ENCODE assay signal across 9 cellular contexts in the genomic region with DNA sequence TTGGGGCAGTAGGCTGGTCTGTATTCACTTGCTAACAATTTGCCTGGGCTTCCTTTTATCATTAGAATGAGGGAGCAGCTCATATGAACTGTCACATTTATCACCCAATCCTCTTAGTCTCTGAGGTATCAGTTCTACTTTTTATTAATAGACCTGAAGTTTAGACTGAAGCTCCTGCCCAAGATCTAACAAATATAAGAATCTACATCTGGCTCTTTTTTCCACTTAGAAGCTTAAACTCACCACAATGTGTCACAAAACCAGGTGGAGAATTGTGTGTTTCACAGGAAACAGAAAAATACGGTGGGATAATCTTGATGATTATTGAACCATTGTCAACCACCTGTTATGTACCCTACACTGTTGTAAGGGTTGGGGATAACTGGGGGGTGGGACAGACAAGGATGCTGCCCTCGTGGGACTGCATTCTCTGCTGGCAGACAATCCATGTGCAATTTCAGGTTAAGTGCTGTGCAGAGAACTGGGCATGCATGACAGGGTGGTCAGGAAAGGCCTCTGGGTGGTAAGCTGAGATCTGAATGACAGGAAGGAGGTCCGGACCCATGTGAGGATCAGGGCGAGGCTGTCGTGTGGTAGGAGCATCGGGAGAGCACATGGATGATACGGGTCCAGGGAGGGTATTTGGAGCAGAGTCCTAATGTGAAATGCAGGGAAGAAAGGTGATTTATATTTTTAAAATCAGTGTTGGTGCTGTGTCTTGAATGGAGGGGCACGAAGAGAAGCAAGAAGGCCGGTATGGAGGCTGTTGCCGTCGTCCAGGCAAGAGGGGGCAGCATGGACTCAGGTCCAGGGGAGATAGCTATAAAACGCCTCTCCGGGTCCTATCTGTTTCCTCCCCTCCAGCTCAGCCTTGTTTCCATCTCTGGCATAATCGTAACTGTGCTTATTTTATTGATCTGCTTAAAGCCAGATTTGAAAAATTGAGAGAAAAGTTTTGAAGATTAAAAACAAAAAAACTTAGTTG. TPM values are rescaled to one million over a fixed set of nuclear protein-coding genes. Genes with fewer than 3 reads are reported as not detected.
A peak's percentile ranks its signal among the peaks of the same experiment; 100 is the strongest.
DNase-seq lines count a peak whose midpoint lies in the region; ATAC-seq and TF ChIP-seq lines count a peak whose summit lies in the region.
"Had no signal": no experiment of that assay in that cellular context is flagged by ENCODE, and none has a peak within 500 bp of the region (broad histone marks: within the 10 kb centered on the region; RNA-seq: fewer than 3 reads in every experiment).

No MANE protein-coding gene starts in this region.

- DNase-seq in NAMALWA (ENCODE audit: low spot score), result peak; percentile 77
- no peak for DNase-seq in mucosa of descending colon
- DNase-seq in SKM-1 (lab: John Stamatoyannopoulos, UW; ENCODE audit: unreplicated experiment), result no peak
- DNase-seq in NCI-H774 (lab: John Stamatoyannopoulos, UW), result no peak
- DNase-seq in stimulated activated CD4-positive, alpha-beta T cell treated with anti-CD3 and anti-CD28 coated beads, Interleukin-4, amount 100 ng/mL, for 24 hours, result no peak
- no peak for DNase-seq in 8988T
- DNase-seq: foreskin melanocyte had no signal

- intact Hi-C loops in mucosa of descending colon (cut with DNase I, micrococcal nuclease), result loop anchor here (2.0 to 10.0 kb wide), 2 partner anchors 305 to 387 kb away; no protein-coding TSS in a partner anchor

- H3K4me3 ChIP-seq in mucosa of descending colon, result no peak overlapping the region

- no peaks in the 10 kb centered on the region for H3K4me1 ChIP-seq in mucosa of descending colon (ENCODE audit: low read depth)

- no peak for TF ChIP-seq CTCF in mucosa of descending colon (IDR thresholded peaks at IDR 0.05)

- ATAC-seq in GM18519 (IDR thresholded peaks at IDR 0.05; ENCODE audit: low FRiP score, unreplicated experiment) (peak; percentile 74), HG02571 (IDR thresholded peaks at IDR 0.05; ENCODE audit: unreplicated experiment) (peak; percentile 70), mucosa of descending colon (peak; percentile 52)

- H3K36me3 ChIP-seq in mucosa of descending colon (ENCODE audit: low read depth), result peaks cover 18% of the 10 kb centered on the region

- no peaks in the 10 kb centered on the region for H3K9me3 ChIP-seq in mucosa of descending colon

RNA-seq across cellular contexts. Expression of gene MYL12B, which starts 17.6 kb away (rescaled TPM):
- 100 to 1,000 TPM; 317 to 609 (median 569) TPM for total RNA-seq in mucosa of descending colon

RNA-seq across cellular contexts. Expression of gene MYL12A, which starts 31.9 kb away (rescaled TPM):
- 100 to 1,000 TPM; 345 to 588 (median 550) TPM for total RNA-seq in mucosa of descending colon

RNA-seq across cellular contexts. Expression of gene MYOM1, which starts 59.7 kb away (rescaled TPM):
- total RNA-seq in mucosa of descending colon, result 10 to 100 TPM in 2 of 3 donors, 1 to 10 TPM in 1; 5.5 to 22.2 (median 16.3) TPM
